26 cellular contexts compared by ENCODE assay signal in genomic region chr17:34299017-34299416, GRCh38. TPM values are rescaled to one million over a fixed set of nuclear protein-coding genes. Genes with fewer than 3 reads are reported as not detected.
"Had no signal": no experiment of that assay in that cellular context is flagged by ENCODE, and none has a peak within 500 bp of the region (broad histone marks: within the 10 kb centered on the region; RNA-seq: fewer than 3 reads in every experiment).

No MANE protein-coding gene starts in this region.

- H3K4me3 Mint-ChIP-seq: activated T-cell treated with anti-CD3 and anti-CD28 coated beads, Interleukin-2, amount 50 U/mL, for 24 hours; activated T-helper 17 cell treated with anti-CD3 and anti-CD28 coated beads, Interleukin-2, amount 50 U/mL, for 72 hours; natural killer cell; stimulated activated naive CD8-positive, alpha-beta T cell treated with anti-CD3 and anti-CD28 coated beads, Interleukin-15, Interleukin-2, amounts not matched to agents 100 ng/mL and 50 ng/mL, for 24 hours; T-cell; T-helper 2 cell treated with Interferon-gamma antibody and Interleukin-4, amounts not matched to agents 5 μg/mL and 100 μg/mL, for 36 hours had no signal

- H3K27me3 ChIP-seq: brain microvascular endothelial cell, heart right ventricle, neutrophil, right lobe of liver, thyroid gland had no signal

- H3K27ac ChIP-seq: brain microvascular endothelial cell, coronary artery, neutrophil, right lobe of liver, thyroid gland, VCaP had no signal

- H3K4me1 ChIP-seq: right lobe of liver, thyroid gland had no signal

- H3K9me3 ChIP-seq: heart right ventricle, left ventricle myocardium inferior, neutrophil, right lobe of liver, thyroid gland had no signal

- H3K9me3 Mint-ChIP-seq: activated T-helper 17 cell treated with anti-CD3 and anti-CD28 coated beads, Interleukin-2, amount 50 U/mL, for 72 hours; mesothelial cell of epicardium; natural killer cell; T-helper 2 cell treated with Interferon-gamma antibody and Interleukin-4, amounts not matched to agents 5 μg/mL and 100 μg/mL, for 36 hours had no signal

- ATAC-seq: activated naive CD4-positive, alpha-beta T cell treated with anti-CD3 and anti-CD28 coated beads, Interleukin-2, amount 50 U/mL, for 72 hours; activated T-helper 17 cell treated with anti-CD3 and anti-CD28 coated beads, Interleukin-2, amount 50 U/mL, for 72 hours; heart right ventricle; natural killer cell; right lobe of liver; T-cell had no signal

- H3K4me1 Mint-ChIP-seq: activated T-helper 17 cell treated with anti-CD3 and anti-CD28 coated beads, Interleukin-2, amount 50 U/mL, for 72 hours; natural killer cell had no signal

- H3K4me3 ChIP-seq: coronary artery, heart right ventricle, left ventricle myocardium inferior, right lobe of liver, skin epidermis, thyroid gland had no signal

- H3K36me3 ChIP-seq: brain microvascular endothelial cell, heart right ventricle, left ventricle myocardium inferior, neutrophil, right lobe of liver, thyroid gland had no signal

- H3K36me3 Mint-ChIP-seq: mesothelial cell of epicardium, natural killer cell, T-cell had no signal

- DNase-seq: activated CD4-positive, CD25-positive, alpha-beta regulatory T cell treated with anti-CD3 and anti-CD28 coated beads, Interleukin-2, amount 50 U/mL, for 72 hours; activated CD8-positive, alpha-beta memory T cell treated with anti-CD3 and anti-CD28 coated beads, Interleukin-2, amount 50 U/mL, for 4 hours; activated T-cell treated with anti-CD3 and anti-CD28 coated beads, Interleukin-2, amount 50 U/mL, for 24 hours; aorta; brain microvascular endothelial cell; heart right ventricle; kidney glomerular epithelial cell; left ventricle myocardium inferior; natural killer cell; right lobe of liver; stimulated activated CD4-positive, alpha-beta T cell treated with anti-CD3 and anti-CD28 coated beads, Interleukin-1b, Interleukin-23, amount 100 ng/mL, for 48 hours; substantia nigra; T-cell; thyroid gland had no signal

- H3K27ac Mint-ChIP-seq: activated naive CD4-positive, alpha-beta T cell treated with anti-CD3 and anti-CD28 coated beads, Interleukin-2, amount 50 U/mL, for 72 hours; activated T-cell treated with anti-CD3 and anti-CD28 coated beads, Interleukin-2, amount 50 U/mL, for 24 hours; activated T-helper 17 cell treated with anti-CD3 and anti-CD28 coated beads, Interleukin-2, amount 50 U/mL, for 72 hours; mesothelial cell of epicardium; natural killer cell; stimulated activated naive CD8-positive, alpha-beta T cell treated with anti-CD3 and anti-CD28 coated beads, Interleukin-15, Interleukin-2, amounts not matched to agents 100 ng/mL and 50 ng/mL, for 24 hours; T-cell; T-helper 2 cell treated with Interferon-gamma antibody and Interleukin-4, amounts not matched to agents 5 μg/mL and 100 μg/mL, for 36 hours had no signal

RNA-seq across cellular contexts. Expression of gene CCL11, which starts 13.5 kb away (rescaled TPM):
- total RNA-seq: activated naive CD4-positive, alpha-beta T cell treated with anti-CD3 and anti-CD28 coated beads, Interleukin-2, amount 50 U/mL, for 72 hours; activated T-helper 17 cell treated with anti-CD3 and anti-CD28 coated beads, Interleukin-2, amount 50 U/mL, for 72 hours; aorta; fibroblast of villous mesenchyme; lung microvascular endothelial cell; mesothelial cell of epicardium; natural killer cell; T-cell; thyroid gland; ureter had no signal
- polyA plus RNA-seq: aorta had no signal

RNA-seq across cellular contexts. Expression of gene CCL8, which starts 20.2 kb away (rescaled TPM):
- total RNA-seq: activated naive CD4-positive, alpha-beta T cell treated with anti-CD3 and anti-CD28 coated beads, Interleukin-2, amount 50 U/mL, for 72 hours; activated T-helper 17 cell treated with anti-CD3 and anti-CD28 coated beads, Interleukin-2, amount 50 U/mL, for 72 hours; fibroblast of villous mesenchyme; lung microvascular endothelial cell; mesothelial cell of epicardium; natural killer cell; T-cell; thyroid gland; ureter had no signal

RNA-seq across cellular contexts. Expression of gene CCL7, which starts 29.0 kb away (rescaled TPM):
- total RNA-seq: activated naive CD4-positive, alpha-beta T cell treated with anti-CD3 and anti-CD28 coated beads, Interleukin-2, amount 50 U/mL, for 72 hours; activated T-helper 17 cell treated with anti-CD3 and anti-CD28 coated beads, Interleukin-2, amount 50 U/mL, for 72 hours; aorta; left ventricle myocardium inferior; lung microvascular endothelial cell; mesothelial cell of epicardium; natural killer cell; right lobe of liver; T-cell; thyroid gland; ureter had no signal
- polyA plus RNA-seq: aorta had no signal

RNA-seq across cellular contexts. Expression of gene CCL2, which starts 43.9 kb away (rescaled TPM):
- total RNA-seq: activated naive CD4-positive, alpha-beta T cell treated with anti-CD3 and anti-CD28 coated beads, Interleukin-2, amount 50 U/mL, for 72 hours; activated T-helper 17 cell treated with anti-CD3 and anti-CD28 coated beads, Interleukin-2, amount 50 U/mL, for 72 hours; natural killer cell had no signal

RNA-seq across cellular contexts. Expression of gene CCL13, which starts 57.3 kb away (rescaled TPM):
- total RNA-seq: activated naive CD4-positive, alpha-beta T cell treated with anti-CD3 and anti-CD28 coated beads, Interleukin-2, amount 50 U/mL, for 72 hours; activated T-helper 17 cell treated with anti-CD3 and anti-CD28 coated beads, Interleukin-2, amount 50 U/mL, for 72 hours; fibroblast of villous mesenchyme; lung microvascular endothelial cell; mesothelial cell of epicardium; natural killer cell; T-cell had no signal
